Comparison of ENCODE assay signal across 21 cellular contexts in the genomic region with DNA sequence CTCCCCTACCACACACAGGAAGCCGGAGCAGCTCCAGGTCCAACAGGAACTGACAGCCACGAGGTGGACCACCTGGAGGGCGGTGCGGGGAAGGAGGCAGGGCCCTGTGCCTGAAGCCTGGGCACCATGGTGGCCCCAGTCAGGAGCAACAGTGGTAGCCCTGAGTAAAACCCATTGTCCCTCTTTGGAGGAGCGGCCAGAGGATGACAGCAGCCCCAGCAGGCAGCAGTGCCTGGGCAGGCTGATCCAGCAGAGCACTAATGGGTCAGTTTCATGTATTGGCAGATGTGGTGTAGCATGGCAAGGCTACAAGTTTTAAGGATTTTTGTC. TPM values are rescaled to one million over a fixed set of nuclear protein-coding genes. Genes with fewer than 3 reads are reported as not detected.
A peak's percentile ranks its signal among the peaks of the same experiment; 100 is the strongest.
DNase-seq lines count a peak whose midpoint lies in the region; ATAC-seq, FAIRE-seq and TF ChIP-seq lines count a peak whose summit lies in the region.
"Had no signal": no experiment of that assay in that cellular context is flagged by ENCODE, and none has a peak within 500 bp of the region (broad histone marks: within the 10 kb centered on the region; RNA-seq: fewer than 3 reads in every experiment).

No MANE protein-coding gene starts in this region.

- TF ChIP-seq POLR2A in spleen (IDR thresholded peaks at IDR 0.05) (no peak), adrenal gland (IDR thresholded peaks at IDR 0.05) (no peak)

- no peak overlapping the region for H3K27ac Mint-ChIP-seq in activated naive CD4-positive, alpha-beta T cell treated with anti-CD3 and anti-CD28 coated beads, Interleukin-2, amount 10 ng/mL, durations not matched to agents 7 days and 5 days
- H3K27ac Mint-ChIP-seq: CD4-positive, alpha-beta memory T cell; HFFc6 had no signal

- intact Hi-C loops in kidney (cut with DNase I) = no loop called here
- intact Hi-C loops in spleen (cut with DNase I; ENCODE audit: low total_unique reads) = no loop called here
- intact Hi-C loops in adrenal gland (cut with DNase I) = no loop called here

- no peak for ATAC-seq in GM21528 (IDR thresholded peaks at IDR 0.05; ENCODE audit: low FRiP score, unreplicated experiment)

- DNase-seq in activated naive CD4-positive, alpha-beta T cell treated with anti-CD3 and anti-CD28 coated beads, Interleukin-2, amount 10 ng/mL, durations not matched to agents 7 days and 5 days = peak; percentile 11
- no peak for DNase-seq in activated naive CD4-positive, alpha-beta T cell treated with anti-CD3 and anti-CD28 coated beads, Interleukin-2, amount 50 U/mL, for 16 hours
- DNase-seq in kidney (peak; percentile 56), spleen (peak; percentile 60), adrenal gland (no peak), NCI-H146 treated with DMSO at 0.1 percent for 48 hours (lab: John Stamatoyannopoulos, UW; ENCODE audit: unreplicated experiment) (no peak)
- DNase-seq: 8988T; Calu3; CD4-positive, alpha-beta memory T cell; GM23248; HCEC 1CT; HFFc6; IMR-90 had no signal

- H3K4me3 Mint-ChIP-seq in activated naive CD4-positive, alpha-beta T cell treated with anti-CD3 and anti-CD28 coated beads, Interleukin-2, amount 10 ng/mL, durations not matched to agents 7 days and 5 days = no peak overlapping the region
- H3K4me3 Mint-ChIP-seq: CD14-positive monocyte; CD4-positive, alpha-beta memory T cell; HFFc6 had no signal

- H3K27me3 ChIP-seq in spleen (replicated peaks in 1 of 7) (no peaks in the 10 kb centered on the region), adrenal gland (no peaks in the 10 kb centered on the region)
- H3K27me3 ChIP-seq: BLaER1 had no signal

- 81 to 100% (median 86%) methylated on average over 1 to 5 of the region's 5 CpGs for WGBS in spleen, 5 donors
- 87 to 100% (median 92%) methylated on average over 1 to 5 of the region's 5 CpGs for WGBS in adrenal gland, 4 donors

- H3K27ac ChIP-seq in HEK293 (ENCODE audit: extremely low read depth, low read depth, low read length) = no peak overlapping the region
- no peak overlapping the region for H3K27ac ChIP-seq in kidney (ENCODE audit: low read depth in 2 of 2, low read length in 2 of 2)
- no peak overlapping the region for H3K27ac ChIP-seq in spleen
- H3K27ac ChIP-seq in adrenal gland = no peak overlapping the region
- H3K27ac ChIP-seq: BLaER1, GM23248 had no signal

- H3K4me1 ChIP-seq in HEK293 (ENCODE audit: control insufficient read depth, insufficient read depth, low read length) = no peaks in the 10 kb centered on the region
- no peaks in the 10 kb centered on the region for H3K4me1 ChIP-seq in kidney (ENCODE audit: control insufficient read depth in 1 of 2, insufficient read depth in 1 of 2, low read depth in 1 of 2, low read length in 2 of 2)
- H3K4me1 ChIP-seq in spleen = peaks cover 0 to 6% (median 0%) of the 10 kb centered on the region in 6 donors
- peaks cover 0 to 10% of the 10 kb centered on the region in 2 donors for H3K4me1 ChIP-seq in adrenal gland (replicated peaks in 1 of 2)

- POLR2A ChIA-PET in HEK293 (lab: Yijun Ruan, JAX) = interaction anchor here (1.2 kb wide), 1 partner anchor 180 kb away, joined by 3 read pairs; a partner anchor contains a TSS

- peaks cover 65% of the 10 kb centered on the region for H3K27me3 Mint-ChIP-seq in activated naive CD4-positive, alpha-beta T cell treated with anti-CD3 and anti-CD28 coated beads, Interleukin-2, amount 10 ng/mL, durations not matched to agents 7 days and 5 days
- H3K27me3 Mint-ChIP-seq: CD4-positive, alpha-beta memory T cell had no signal

- no peaks in the 10 kb centered on the region for H3K36me3 Mint-ChIP-seq in activated naive CD4-positive, alpha-beta T cell treated with anti-CD3 and anti-CD28 coated beads, Interleukin-2, amount 10 ng/mL, durations not matched to agents 7 days and 5 days
- H3K36me3 Mint-ChIP-seq: CD14-positive monocyte; CD4-positive, alpha-beta memory T cell had no signal

- no peak overlapping the region for H3K4me3 ChIP-seq in HEK293 (ENCODE audit: low read depth, low read length)
- H3K4me3 ChIP-seq in kidney (ENCODE audit: low read length in 2 of 2) = no peak overlapping the region
- no peak overlapping the region for H3K4me3 ChIP-seq in spleen
- H3K4me3 ChIP-seq in adrenal gland = no peak overlapping the region
- H3K4me3 ChIP-seq: BLaER1, GM23248 had no signal

- CTCF ChIA-PET in activated naive CD4-positive, alpha-beta T cell treated with anti-CD3 and anti-CD28 coated beads, Interleukin-2, amount 10 ng/mL, durations not matched to agents 7 days and 5 days (lab: Charles Lee) = interaction anchor here (1.0 kb wide), 1 partner anchor 276 kb away, joined by 3 read pairs; no protein-coding TSS in a partner anchor
- CTCF ChIA-PET in HEK293 (lab: Yijun Ruan, JAX) = no interaction called here

- no peaks in the 10 kb centered on the region for H3K36me3 ChIP-seq in HEK293 (ENCODE audit: control insufficient read depth in 2 of 2, insufficient read depth in 1 of 2, low read length in 2 of 2)
- H3K36me3 ChIP-seq in kidney (ENCODE audit: control insufficient read depth in 1 of 2, insufficient read depth in 2 of 2, low read length in 2 of 2) = no peaks in the 10 kb centered on the region
- H3K36me3 ChIP-seq in spleen = no peaks in the 10 kb centered on the region
- no peaks in the 10 kb centered on the region for H3K36me3 ChIP-seq in adrenal gland (replicated peaks in 1 of 2)
- H3K36me3 ChIP-seq: BLaER1 had no signal

- TF ChIP-seq CTCF in HEK293 (tag by site-specific recombination; IDR thresholded peaks at IDR 0.05) (no peak), kidney (IDR thresholded peaks at IDR 0.05; ENCODE audit: borderline replicate concordance, extremely low read depth, insufficient read depth) (no peak), spleen (IDR thresholded peaks at IDR 0.05 in 8 of 11, conservative IDR thresholded peaks at IDR 0.05 in 3 of 11) (no peak), adrenal gland (IDR thresholded peaks at IDR 0.05) (no peak)

- H3K9me3 ChIP-seq in HEK293 (ENCODE audit: control insufficient read depth, insufficient read depth, low read depth, low read length) (no peaks in the 10 kb centered on the region), kidney (ENCODE audit: control insufficient read depth in 1 of 2, low read length in 2 of 2) (no peaks in the 10 kb centered on the region), spleen (no peaks in the 10 kb centered on the region), adrenal gland (replicated peaks in 1 of 3) (no peaks in the 10 kb centered on the region)
- H3K9me3 ChIP-seq: BLaER1 had no signal

- no peak for FAIRE-seq in kidney (lab: Jason Lieb, UNC)
- FAIRE-seq: G401.6, GM12891, GM19239, HTR-8/SVneo had no signal

- H3K9ac ChIP-seq in kidney (ENCODE audit: low read length in 2 of 2) = no peak overlapping the region
- H3K9ac ChIP-seq: BLaER1, GM23248 had no signal

- peaks cover 6% of the 10 kb centered on the region for H3K4me1 Mint-ChIP-seq in activated naive CD4-positive, alpha-beta T cell treated with anti-CD3 and anti-CD28 coated beads, Interleukin-2, amount 10 ng/mL, durations not matched to agents 7 days and 5 days

- no peaks in the 10 kb centered on the region for H3K9me3 Mint-ChIP-seq in activated naive CD4-positive, alpha-beta T cell treated with anti-CD3 and anti-CD28 coated beads, Interleukin-2, amount 10 ng/mL, durations not matched to agents 7 days and 5 days
- H3K9me3 Mint-ChIP-seq: CD14-positive monocyte; CD4-positive, alpha-beta memory T cell; HFFc6 had no signal

TF ChIP-seq in HEK293, 187 proteins besides CTCF, POLR2A, EP300 and RAD21:
- TF ChIP-seq ZNF223 (tag by site-specific recombination; IDR thresholded peaks at IDR 0.05) (no peak), ZIC2 (tag by site-specific recombination; IDR thresholded peaks at IDR 0.05) (peak; percentile 74)

RNA-seq across cellular contexts. Expression of a gene that starts 47.7 kb away (rescaled TPM):
- total RNA-seq in kidney (10.2 TPM), spleen (10 to 100 TPM in 5 of 7 donors, 1 to 10 TPM in 2; 6.6 to 14.7 (median 11.1) TPM), adrenal gland (10 to 100 TPM; 12.2 to 43.2 (median 34.4) TPM)
- polyA plus RNA-seq in kidney (ENCODE audit: insufficient read depth, low read depth, low replicate concordance) (2.6 TPM), spleen (1 to 10 TPM; 2.1 to 6.3 (median 4.2) TPM), adrenal gland (10 to 100 TPM; 13.8 to 25.9 (median 23.6) TPM)

Comparison
In these comparisons a context has a peak if more than half of its experiments do, and no peak if none do; other contexts are left out.
1. DNase-seq: peak in activated naive CD4-positive, alpha-beta T cell treated with anti-CD3 and anti-CD28 coated beads, Interleukin-2, amount 10 ng/mL, durations not matched to agents 7 days and 5 days (single experiment), kidney (single experiment) and spleen (single experiment); none in activated naive CD4-positive, alpha-beta T cell treated with anti-CD3 and anti-CD28 coated beads, Interleukin-2, amount 50 U/mL, for 16 hours (single experiment), adrenal gland (0 of 7) and NCI-H146 treated with DMSO at 0.1 percent for 48 hours (single experiment).